Comparison of ENCODE assay signal across 8 cellular contexts in genomic region chr1:14095001-14095400, GRCh38.
DNase-seq lines count a peak whose midpoint lies in the region; TF ChIP-seq lines count a peak whose summit lies in the region.

No MANE protein-coding gene starts in this region.

- no peak overlapping the region for H3K27ac Mint-ChIP-seq in activated CD4-positive, alpha-beta memory T cell treated with anti-CD3 and anti-CD28 coated beads, Interleukin-2, amount 10 ng/mL, durations not matched to agents 7 days and 5 days

- intact Hi-C loops in uterus (cut with DNase I; ENCODE audit: low total_unique reads): no loop called here

- peaks cover 4% of the 10 kb centered on the region; the same call in 1 of the 2 replicates for H3K9me3 ChIP-seq in OCI-LY3 (ENCODE audit: insufficient read depth, low read length)
- peaks cover under 1% of the 10 kb centered on the region for H3K9me3 ChIP-seq in hepatocyte (ENCODE audit: low read depth)
- no peaks in the 10 kb centered on the region for H3K9me3 ChIP-seq in uterus

- TF ChIP-seq CTCF in AG09309 (IDR thresholded peaks at IDR 0.05; ENCODE audit: control insufficient read depth, insufficient read depth, low read depth, low read length, missing control alignments): peak; percentile 45
- peak; percentile 49 for TF ChIP-seq CTCF in OCI-LY3 (IDR thresholded peaks at IDR 0.05; ENCODE audit: low read depth, low read length)
- TF ChIP-seq CTCF in hepatocyte (IDR thresholded peaks at IDR 0.05; ENCODE audit: poor library complexity): peak; percentile 49
- TF ChIP-seq CTCF in uterus (IDR thresholded peaks at IDR 0.05): peak in 2 of 4 experiments; percentile 12

- H3K27ac ChIP-seq in OCI-LY3 (ENCODE audit: low read length) (no peak overlapping the region), hepatocyte (no peak overlapping the region), uterus (no peak overlapping the region)

- H3K79me2 ChIP-seq in OCI-LY3 (ENCODE audit: low read length) (no peaks in the 10 kb centered on the region), hepatocyte (no peaks in the 10 kb centered on the region)

- H3K27me3 ChIP-seq in OCI-LY3 (ENCODE audit: low read depth, low read length) (0 out of 2 replicates have a peak, but pooled peaks cover 3% of the 10 kb centered on the region), hepatocyte (peaks cover 3% of the 10 kb centered on the region), uterus (no peaks in the 10 kb centered on the region)

- no peak overlapping the region for H3K4me3 Mint-ChIP-seq in activated CD4-positive, alpha-beta memory T cell treated with anti-CD3 and anti-CD28 coated beads, Interleukin-2, amount 10 ng/mL, durations not matched to agents 7 days and 5 days

- TF ChIP-seq POLR2A in uterus (IDR thresholded peaks at IDR 0.05): no peak

- H3K27me3 Mint-ChIP-seq in activated CD4-positive, alpha-beta memory T cell treated with anti-CD3 and anti-CD28 coated beads, Interleukin-2, amount 10 ng/mL, durations not matched to agents 7 days and 5 days: peaks cover 2% of the 10 kb centered on the region

- H3K36me3 ChIP-seq in OCI-LY3 (replicated peaks; ENCODE audit: low read depth, low read length): no peaks in the 10 kb centered on the region
- no peaks in the 10 kb centered on the region for H3K36me3 ChIP-seq in hepatocyte (replicated peaks; ENCODE audit: insufficient read depth, low read depth)
- no peaks in the 10 kb centered on the region for H3K36me3 ChIP-seq in uterus

- H3K9me3 Mint-ChIP-seq in activated CD4-positive, alpha-beta memory T cell treated with anti-CD3 and anti-CD28 coated beads, Interleukin-2, amount 10 ng/mL, durations not matched to agents 7 days and 5 days: peaks cover 3% of the 10 kb centered on the region

- no peaks in the 10 kb centered on the region for H3K9me2 ChIP-seq in hepatocyte (replicated peaks; ENCODE audit: insufficient read depth)

- no peak overlapping the region for H3K4me2 ChIP-seq in OCI-LY3 (ENCODE audit: low read length)
- no peak overlapping the region for H3K4me2 ChIP-seq in hepatocyte

- WGBS in hepatocyte (ENCODE audit: low lambda C conversion rate, missing lambda C conversion rate): 41% methylated on average over 3 of the region's 3 CpGs

- no peaks in the 10 kb centered on the region for H3K4me1 Mint-ChIP-seq in activated CD4-positive, alpha-beta memory T cell treated with anti-CD3 and anti-CD28 coated beads, Interleukin-2, amount 10 ng/mL, durations not matched to agents 7 days and 5 days

- DNase-seq in AG09309 (ENCODE audit: low read depth) (no peak), HEK293T (ENCODE audit: extremely low spot score) (peak; percentile 32), hepatocyte (ENCODE audit: low spot score) (peak; percentile 28), uterus (no peak), DMS153 (lab: John Stamatoyannopoulos, UW) (no peak), NOMO-1 treated with dmso at 0.1 percent for 144 hours (lab: John Stamatoyannopoulos, UW; ENCODE audit: unreplicated experiment) (no peak)
- no peak for DNase-seq in activated CD4-positive, alpha-beta memory T cell treated with anti-CD3 and anti-CD28 coated beads, Interleukin-2, amount 10 ng/mL, durations not matched to agents 7 days and 5 days

- no peaks in the 10 kb centered on the region for H3K36me3 Mint-ChIP-seq in activated CD4-positive, alpha-beta memory T cell treated with anti-CD3 and anti-CD28 coated beads, Interleukin-2, amount 10 ng/mL, durations not matched to agents 7 days and 5 days (ENCODE audit: low read depth)

- H3K4me1 ChIP-seq in OCI-LY3 (ENCODE audit: low read length) (peaks cover 10% of the 10 kb centered on the region), hepatocyte (ENCODE audit: insufficient read depth) (no peaks in the 10 kb centered on the region), uterus (no peaks in the 10 kb centered on the region)

- H2AFZ ChIP-seq in OCI-LY3 (ENCODE audit: low read depth, low read length): no peak overlapping the region
- H2AFZ ChIP-seq in hepatocyte: no peak overlapping the region

- H3K9ac ChIP-seq in OCI-LY3 (ENCODE audit: low read length): no peak overlapping the region

- POLR2A ChIA-PET in HEK293T (lab: Yijun Ruan, JAX): no interaction called here
- POLR2A ChIA-PET in activated CD4-positive, alpha-beta memory T cell treated with anti-CD3 and anti-CD28 coated beads, Interleukin-2, amount 10 ng/mL, durations not matched to agents 7 days and 5 days (lab: Charles Lee): no interaction called here

- H3K4me3 ChIP-seq in AG09309 (ENCODE audit: control insufficient read depth, low read depth, low read length) (no peak overlapping the region), OCI-LY3 (ENCODE audit: low read length) (no peak overlapping the region), hepatocyte (no peak overlapping the region), uterus (no peak overlapping the region)

- no peaks in the 10 kb centered on the region for H4K20me1 ChIP-seq in OCI-LY3 (ENCODE audit: insufficient read depth, low read length)
- H4K20me1 ChIP-seq in hepatocyte (ENCODE audit: insufficient read depth, poor library complexity, severe bottlenecking): no peaks in the 10 kb centered on the region

- CTCF ChIA-PET in HEK293T (lab: Yijun Ruan, JAX): interaction anchor here (0.6 kb wide), 1 partner anchor 1143 kb away, joined by 3 read pairs; no protein-coding TSS in a partner anchor
- CTCF ChIA-PET in activated CD4-positive, alpha-beta memory T cell treated with anti-CD3 and anti-CD28 coated beads, Interleukin-2, amount 10 ng/mL, durations not matched to agents 7 days and 5 days (lab: Charles Lee): no interaction called here

TF ChIP-seq in HEK293T, 16 proteins besides CTCF, POLR2A, EP300 and RAD21:
- TF ChIP-seq NFRKB (IDR thresholded peaks at IDR 0.05) (no peak), SP1 (IDR thresholded peaks at IDR 0.05) (no peak)
TF ChIP-seq in HEK293T: peak in this region for 0.

Comparison
In these comparisons a context has a peak if more than half of its experiments do, and no peak if none do; other contexts are left out.
1. DNase-seq: peak in HEK293T (single experiment) and hepatocyte (single experiment); none in AG09309 (single experiment), uterus (0 of 2), DMS153 (single experiment), activated CD4-positive, alpha-beta memory T cell treated with anti-CD3 and anti-CD28 coated beads, Interleukin-2, amount 10 ng/mL, durations not matched to agents 7 days and 5 days (single experiment) and NOMO-1 treated with dmso at 0.1 percent for 144 hours (single experiment).